In genomic region chr3:151106311-151106710, GRCh38 we compare ENCODE assay signal across 23 cellular contexts. TPM values are rescaled to one million over a fixed set of nuclear protein-coding genes. Genes with fewer than 3 reads are reported as not detected.
"Had no signal": no experiment of that assay in that cellular context is flagged by ENCODE, and none has a peak within 500 bp of the region (broad histone marks: within the 10 kb centered on the region; RNA-seq: fewer than 3 reads in every experiment).

No MANE protein-coding gene starts in this region.

- H3K4me3 ChIP-seq: SJSA1, SK-N-MC had no signal

- DNase-seq: IMR-90, Kasumi-1, KG1, MM.1S, NCI-H1092 treated with DMSO at 0.1 percent for 48 hours, NCI-H1436, NCI-H187, NCI-H2029, NCI-H2081 treated with DMSO at 0.1 percent for 48 hours, NCI-H2171, NCI-H226, NCI-H446, NCI-H510A, NCI-H524 treated with DMSO at 0.1 percent for 48 hours, NCI-H69, NCI-H774, Right ventricle myocardium superior, RPMI8226, SIG-M5 had no signal

- H3K27ac ChIP-seq: SJSA1, SK-N-MC had no signal

- H3K9me3 ChIP-seq: SJSA1 had no signal

- H3K4me1 ChIP-seq: SJSA1 had no signal

- FAIRE-seq: RCC 7860 had no signal

- H3K36me3 ChIP-seq: SJSA1 had no signal

RNA-seq across cellular contexts. Expression of gene MED12L, which starts 20.8 kb away (rescaled TPM):
- total RNA-seq: HT-29 had no signal
